Comparison of ENCODE assay signal across 1 cellular context in genomic region chr6:63509652-63510352, GRCh38.
TF ChIP-seq lines count a peak whose summit lies in the region.

No MANE protein-coding gene starts in this region.

TF ChIP-seq in HepG2, 621 proteins besides CTCF, POLR2A, EP300 and RAD21 (continued from another document and continues in another):
- TF ChIP-seq, protein P1, sequence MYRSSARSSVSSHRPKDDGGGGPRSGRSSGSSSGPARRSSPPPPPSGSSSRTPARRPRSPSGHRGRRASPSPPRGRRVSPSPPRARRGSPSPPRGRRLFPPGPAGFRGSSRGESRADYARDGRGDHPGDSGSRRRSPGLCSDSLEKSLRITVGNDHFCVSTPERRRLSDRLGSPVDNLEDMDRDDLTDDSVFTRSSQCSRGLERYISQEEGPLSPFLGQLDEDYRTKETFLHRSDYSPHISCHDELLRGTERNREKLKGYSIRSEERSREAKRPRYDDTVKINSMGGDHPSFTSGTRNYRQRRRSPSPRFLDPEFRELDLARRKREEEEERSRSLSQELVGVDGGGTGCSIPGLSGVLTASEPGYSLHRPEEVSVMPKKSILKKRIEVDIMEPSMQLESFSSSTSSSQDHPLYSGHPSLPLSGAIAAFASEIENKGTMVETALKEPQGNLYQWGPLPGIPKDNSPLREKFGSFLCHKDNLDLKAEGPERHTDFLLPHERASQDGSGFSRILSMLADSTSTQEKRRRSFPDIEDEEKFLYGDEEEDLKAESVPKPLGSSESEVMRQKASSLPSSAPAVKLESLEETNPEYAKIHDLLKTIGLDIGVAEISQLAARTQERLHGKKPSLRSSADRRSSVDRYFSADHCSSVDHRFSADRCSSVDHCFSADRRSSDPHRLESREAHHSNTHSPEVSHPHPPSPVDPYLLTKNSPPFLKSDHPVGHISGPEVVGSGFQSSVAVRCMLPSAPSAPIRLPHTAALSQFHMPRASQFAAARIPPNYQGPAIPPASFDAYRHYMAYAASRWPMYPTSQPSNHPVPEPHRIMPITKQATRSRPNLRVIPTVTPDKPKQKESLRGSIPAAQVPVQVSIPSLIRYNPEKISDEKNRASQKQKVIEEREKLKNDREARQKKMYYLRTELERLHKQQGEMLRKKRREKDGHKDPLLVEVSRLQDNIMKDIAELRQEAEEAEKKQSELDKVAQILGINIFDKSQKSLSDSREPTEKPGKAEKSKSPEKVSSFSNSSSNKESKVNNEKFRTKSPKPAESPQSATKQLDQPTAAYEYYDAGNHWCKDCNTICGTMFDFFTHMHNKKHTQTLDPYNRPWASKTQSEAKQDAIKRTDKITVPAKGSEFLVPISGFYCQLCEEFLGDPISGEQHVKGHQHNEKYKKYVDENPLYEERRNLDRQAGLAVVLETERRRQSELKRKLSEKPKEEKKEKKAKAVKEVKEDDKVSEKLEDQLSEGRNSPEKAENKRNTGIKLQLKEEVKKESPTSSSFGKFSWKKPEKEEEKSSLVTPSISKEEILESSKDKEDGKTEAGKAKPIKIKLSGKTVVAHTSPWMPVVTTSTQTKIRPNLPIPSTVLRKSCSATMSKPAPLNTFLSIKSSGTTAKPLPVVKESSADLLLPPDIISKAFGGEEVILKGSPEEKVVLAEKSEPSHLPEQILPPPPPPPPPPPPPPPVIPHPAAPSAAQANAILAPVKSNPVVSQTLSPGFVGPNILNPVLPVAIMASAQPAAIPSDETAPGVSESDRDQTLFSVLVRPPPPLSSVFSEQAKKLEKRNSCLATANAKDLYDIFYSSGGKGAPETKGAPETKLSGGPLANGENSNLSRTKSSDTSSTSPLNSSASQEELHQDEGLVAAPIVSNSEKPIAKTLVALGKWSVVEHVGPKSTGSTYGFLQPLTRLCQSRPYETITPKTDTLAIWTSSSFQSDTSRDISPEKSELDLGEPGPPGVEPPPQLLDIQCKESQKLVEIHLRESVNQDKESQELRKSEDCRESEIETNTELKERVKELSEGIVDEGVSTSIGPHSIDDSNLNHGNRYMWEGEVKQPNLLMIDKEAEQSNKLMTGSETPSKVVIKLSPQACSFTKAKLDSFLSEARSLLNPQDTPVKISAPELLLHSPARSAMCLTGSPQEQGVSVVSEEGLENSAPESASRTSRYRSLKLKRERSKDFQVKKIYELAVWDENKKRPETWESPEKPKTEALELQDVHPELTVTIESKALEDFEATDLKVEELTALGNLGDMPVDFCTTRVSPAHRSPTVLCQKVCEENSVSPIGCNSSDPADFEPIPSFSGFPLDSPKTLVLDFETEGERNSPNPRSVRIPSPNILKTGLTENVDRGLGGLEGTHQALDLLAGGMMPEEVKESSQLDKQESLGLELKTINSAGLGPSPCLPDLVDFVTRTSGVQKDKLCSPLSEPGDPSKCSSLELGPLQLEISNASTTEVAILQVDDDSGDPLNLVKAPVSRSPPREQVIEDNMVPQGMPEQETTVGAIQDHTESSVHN (CRISPR knock-in tag; IDR thresholded peaks at IDR 0.05), result no peak
- TF ChIP-seq WIZ (CRISPR knock-in tag; IDR thresholded peaks at IDR 0.05) (0 out of 2 replicates have a peak, but pooled peaks have one; percentile 48), NFKB2 (CRISPR knock-in tag; IDR thresholded peaks at IDR 0.05; ENCODE audit: borderline replicate concordance) (no peak), FOXA1 (IDR thresholded peaks at IDR 0.05) (peak; percentile 60; the same call in 1 of the 2 replicates), FOXA1 (CRISPR knock-in tag; IDR thresholded peaks at IDR 0.05) (peak; percentile 92), ZNF570 (CRISPR knock-in tag; IDR thresholded peaks at IDR 0.05; ENCODE audit: borderline replicate concordance) (no peak), RARA (CRISPR knock-in tag; IDR thresholded peaks at IDR 0.05) (peak; percentile 86), KLF11 (CRISPR knock-in tag; IDR thresholded peaks at IDR 0.05) (0 out of 2 replicates have a peak, but pooled peaks have one; percentile 73), PRDM15 (CRISPR knock-in tag; IDR thresholded peaks at IDR 0.05) (no peak), RCOR2 (CRISPR knock-in tag; IDR thresholded peaks at IDR 0.05) (peak; percentile 92), HMGXB3 (CRISPR knock-in tag; IDR thresholded peaks at IDR 0.05; ENCODE audit: borderline replicate concordance) (peak; percentile 24; the same call in 1 of the 2 replicates), KDM2A (CRISPR knock-in tag; IDR thresholded peaks at IDR 0.05; ENCODE audit: borderline replicate concordance, low read depth) (0 out of 2 replicates have a peak, but pooled peaks have one; percentile 26), TGIF2 (CRISPR knock-in tag; IDR thresholded peaks at IDR 0.05) (peak; percentile 24; the same call in 1 of the 2 replicates), ZNF839 (CRISPR knock-in tag; IDR thresholded peaks at IDR 0.05; ENCODE audit: borderline replicate concordance) (no peak), CSRNP1 (CRISPR knock-in tag; IDR thresholded peaks at IDR 0.05) (no peak), ZC3H13 (CRISPR knock-in tag; IDR thresholded peaks at IDR 0.05) (no peak), ZNF589 (CRISPR knock-in tag; conservative IDR thresholded peaks at IDR 0.05) (no peak), NR2C2 (CRISPR knock-in tag; IDR thresholded peaks at IDR 0.05; ENCODE audit: borderline replicate concordance) (peak; percentile 46), MED1 (CRISPR knock-in tag; IDR thresholded peaks at IDR 0.05) (peak; percentile 96), MAFG (CRISPR knock-in tag; IDR thresholded peaks at IDR 0.05) (no peak), ZBTB4 (CRISPR knock-in tag; IDR thresholded peaks at IDR 0.05; ENCODE audit: borderline replicate concordance) (no peak), ETS1 (CRISPR knock-in tag; IDR thresholded peaks at IDR 0.05) (no peak)
- TF ChIP-seq, protein P2, sequence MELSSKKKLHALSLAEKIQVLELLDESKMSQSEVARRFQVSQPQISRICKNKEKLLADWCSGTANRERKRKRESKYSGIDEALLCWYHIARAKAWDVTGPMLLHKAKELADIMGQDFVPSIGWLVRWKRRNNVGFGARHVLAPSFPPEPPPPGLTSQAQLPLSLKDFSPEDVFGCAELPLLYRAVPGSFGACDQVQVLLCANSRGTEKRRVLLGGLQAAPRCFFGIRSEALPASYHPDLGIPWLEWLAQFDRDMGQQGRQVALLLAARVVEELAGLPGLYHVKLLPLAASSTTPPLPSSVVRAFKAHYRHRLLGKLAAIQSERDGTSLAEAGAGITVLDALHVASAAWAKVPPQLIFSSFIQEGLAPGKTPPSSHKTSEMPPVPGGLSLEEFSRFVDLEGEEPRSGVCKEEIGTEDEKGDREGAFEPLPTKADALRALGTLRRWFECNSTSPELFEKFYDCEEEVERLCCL (CRISPR knock-in tag; IDR thresholded peaks at IDR 0.05; ENCODE audit: borderline replicate concordance), result no peak
- TF ChIP-seq, protein P3, sequence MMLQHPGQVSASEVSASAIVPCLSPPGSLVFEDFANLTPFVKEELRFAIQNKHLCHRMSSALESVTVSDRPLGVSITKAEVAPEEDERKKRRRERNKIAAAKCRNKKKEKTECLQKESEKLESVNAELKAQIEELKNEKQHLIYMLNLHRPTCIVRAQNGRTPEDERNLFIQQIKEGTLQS (CRISPR knock-in tag; IDR thresholded peaks at IDR 0.05), result peak; percentile 76
- TF ChIP-seq, protein P4, sequence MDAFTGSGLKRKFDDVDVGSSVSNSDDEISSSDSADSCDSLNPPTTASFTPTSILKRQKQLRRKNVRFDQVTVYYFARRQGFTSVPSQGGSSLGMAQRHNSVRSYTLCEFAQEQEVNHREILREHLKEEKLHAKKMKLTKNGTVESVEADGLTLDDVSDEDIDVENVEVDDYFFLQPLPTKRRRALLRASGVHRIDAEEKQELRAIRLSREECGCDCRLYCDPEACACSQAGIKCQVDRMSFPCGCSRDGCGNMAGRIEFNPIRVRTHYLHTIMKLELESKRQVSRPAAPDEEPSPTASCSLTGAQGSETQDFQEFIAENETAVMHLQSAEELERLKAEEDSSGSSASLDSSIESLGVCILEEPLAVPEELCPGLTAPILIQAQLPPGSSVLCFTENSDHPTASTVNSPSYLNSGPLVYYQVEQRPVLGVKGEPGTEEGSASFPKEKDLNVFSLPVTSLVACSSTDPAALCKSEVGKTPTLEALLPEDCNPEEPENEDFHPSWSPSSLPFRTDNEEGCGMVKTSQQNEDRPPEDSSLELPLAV (CRISPR knock-in tag; conservative IDR thresholded peaks at IDR 0.05; ENCODE audit: low read depth), result no peak
